Comparison of ENCODE assay signal across 31 cellular contexts in the genomic region with DNA sequence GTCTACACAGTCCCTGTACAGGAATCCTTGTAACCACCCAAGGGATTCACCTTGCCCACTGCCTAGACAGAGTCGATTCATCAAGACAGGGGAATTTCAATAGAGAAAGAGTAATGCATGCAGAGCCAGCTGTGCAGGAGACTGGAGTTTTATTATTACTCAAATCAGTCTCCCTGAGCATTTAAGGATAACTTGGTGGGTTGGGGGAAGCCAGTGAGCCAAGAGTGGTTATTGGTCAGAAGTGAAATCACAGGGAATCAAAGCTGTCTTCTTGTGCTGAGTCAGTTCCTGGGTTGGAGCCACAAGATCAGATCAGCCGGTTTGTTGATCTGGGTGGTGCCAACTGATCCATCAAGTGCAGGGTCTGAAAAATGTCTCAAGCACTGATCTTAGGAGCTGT. TPM values are rescaled to one million over a fixed set of nuclear protein-coding genes. Genes with fewer than 3 reads are reported as not detected.
A peak's percentile ranks its signal among the peaks of the same experiment; 100 is the strongest.
DNase-seq lines count a peak whose midpoint lies in the region; ATAC-seq, FAIRE-seq and TF ChIP-seq lines count a peak whose summit lies in the region.
"Had no signal": no experiment of that assay in that cellular context is flagged by ENCODE, and none has a peak within 500 bp of the region (broad histone marks: within the 10 kb centered on the region; RNA-seq: fewer than 3 reads in every experiment).

No MANE protein-coding gene starts in this region.

- H3K4me1 Mint-ChIP-seq in endodermal cell = peaks cover 10% of the 10 kb centered on the region
- H3K4me1 Mint-ChIP-seq: activated CD4-positive, alpha-beta T cell treated with anti-CD3 and anti-CD28 coated beads, Interleukin-2, amount 10 ng/mL, durations not matched to agents 24 days and 14 days; CD14-positive monocyte; naive thymus-derived CD8-positive, alpha-beta T cell; stimulated activated effector memory CD8-positive, alpha-beta T cell treated with anti-CD3 and anti-CD28 coated beads, Interleukin-12 subunit alpha, Interleukin-12 subunit beta, amount 100 ng/mL, for 72 hours had no signal

- H3K27me3 Mint-ChIP-seq in endodermal cell (ENCODE audit: insufficient read depth) = no peaks in the 10 kb centered on the region
- H3K27me3 Mint-ChIP-seq: activated CD4-positive, alpha-beta T cell treated with anti-CD3 and anti-CD28 coated beads, Interleukin-2, amount 10 ng/mL, durations not matched to agents 24 days and 14 days had no signal

- TF ChIP-seq CTCF in IMR-90 (conservative IDR thresholded peaks at IDR 0.05; ENCODE audit: low read depth, low read length) (no peak), endodermal cell (conservative IDR thresholded peaks at IDR 0.05) (no peak)

- no peak overlapping the region for H3K4me2 ChIP-seq in IMR-90 (ENCODE audit: low read depth, low read length)
- H3K4me2 ChIP-seq: smooth muscle cell had no signal

- H3K23ac ChIP-seq in IMR-90 (ENCODE audit: low read depth, low read length) = no peak overlapping the region

- H2AK9ac ChIP-seq in IMR-90 (replicated peaks; ENCODE audit: low read depth, low read length, poor library complexity) = no peak overlapping the region

- ATAC-seq in GM21529 (IDR thresholded peaks at IDR 0.05; ENCODE audit: unreplicated experiment) (peak; percentile 70), IMR-90 (ENCODE audit: low read depth) (no peak), HG03342 (IDR thresholded peaks at IDR 0.05; ENCODE audit: unreplicated experiment) (no peak)
- ATAC-seq: gastrocnemius medialis; left ventricle myocardium superior; naive thymus-derived CD8-positive, alpha-beta T cell; stimulated activated effector memory CD8-positive, alpha-beta T cell treated with anti-CD3 and anti-CD28 coated beads, Interleukin-12 subunit alpha, Interleukin-12 subunit beta, amount 100 ng/mL, for 72 hours had no signal

- H3K4me3 ChIP-seq in IMR-90 (ENCODE audit: insufficient read depth, low read depth, low read length) (no peak overlapping the region), endodermal cell (ENCODE audit: low read length) (peak overlapping the region; percentile 40)
- H3K4me3 ChIP-seq: adrenal gland, gastrocnemius medialis, smooth muscle cell, vagina had no signal

- H4K91ac ChIP-seq in IMR-90 (ENCODE audit: insufficient read depth, low read depth, low read length) = no peak overlapping the region

- H4K20me1 ChIP-seq in IMR-90 (ENCODE audit: insufficient read depth, low read length) = no peaks in the 10 kb centered on the region

- no peak overlapping the region for H3K27ac ChIP-seq in IMR-90 (ENCODE audit: insufficient read depth, low read length)
- no peak overlapping the region for H3K27ac ChIP-seq in endodermal cell (ENCODE audit: low read depth, low read length)
- H3K27ac ChIP-seq: adrenal gland, gastrocnemius medialis, vagina had no signal

- H3K4me3 Mint-ChIP-seq in endodermal cell = no peak overlapping the region
- H3K4me3 Mint-ChIP-seq: activated CD4-positive, alpha-beta T cell treated with anti-CD3 and anti-CD28 coated beads, Interleukin-2, amount 10 ng/mL, durations not matched to agents 24 days and 14 days; CD14-positive monocyte; naive thymus-derived CD8-positive, alpha-beta T cell; stimulated activated effector memory CD8-positive, alpha-beta T cell treated with anti-CD3 and anti-CD28 coated beads, Interleukin-12 subunit alpha, Interleukin-12 subunit beta, amount 100 ng/mL, for 72 hours; T-helper 1 cell treated with Interleukin-12 subunit alpha and Interleukin-12 subunit beta and Interleukin-4 antibody, amounts not matched to agents 30 μg/mL and 1 μg/mL, for 36 hours had no signal

- no peak overlapping the region for H3K9ac ChIP-seq in IMR-90 (ENCODE audit: low read depth, low read length)
- H3K9ac ChIP-seq in endodermal cell (ENCODE audit: extremely low read depth, low read length, poor library complexity, severe bottlenecking) = no peak overlapping the region

- H3K27ac Mint-ChIP-seq in endodermal cell = no peak overlapping the region
- H3K27ac Mint-ChIP-seq: activated CD4-positive, alpha-beta T cell treated with anti-CD3 and anti-CD28 coated beads, Interleukin-2, amount 10 ng/mL, durations not matched to agents 24 days and 14 days; naive thymus-derived CD8-positive, alpha-beta T cell; stimulated activated effector memory CD8-positive, alpha-beta T cell treated with anti-CD3 and anti-CD28 coated beads, Interleukin-12 subunit alpha, Interleukin-12 subunit beta, amount 100 ng/mL, for 72 hours; T-helper 1 cell treated with Interleukin-12 subunit alpha and Interleukin-12 subunit beta and Interleukin-4 antibody, amounts not matched to agents 30 μg/mL and 1 μg/mL, for 36 hours had no signal

- H3K79me1 ChIP-seq in IMR-90 (ENCODE audit: low read depth in 1 of 2, low read length in 2 of 2) = no peaks in the 10 kb centered on the region

- H3K36me3 Mint-ChIP-seq in endodermal cell (ENCODE audit: low read depth) = peaks cover 40% of the 10 kb centered on the region
- H3K36me3 Mint-ChIP-seq: CD14-positive monocyte; stimulated activated effector memory CD8-positive, alpha-beta T cell treated with anti-CD3 and anti-CD28 coated beads, Interleukin-12 subunit alpha, Interleukin-12 subunit beta, amount 100 ng/mL, for 72 hours had no signal

- no peak overlapping the region for H3K14ac ChIP-seq in IMR-90 (replicated peaks; ENCODE audit: low read depth, low read length)

- H2BK20ac ChIP-seq in IMR-90 (ENCODE audit: low read depth, low read length) = no peak overlapping the region

- H3K4me1 ChIP-seq in IMR-90 (ENCODE audit: control insufficient read depth, insufficient read depth, low read length) (no peaks in the 10 kb centered on the region), endodermal cell (ENCODE audit: control insufficient read depth, insufficient read depth, low read length) (no peaks in the 10 kb centered on the region)
- H3K4me1 ChIP-seq: adrenal gland, gastrocnemius medialis, vagina had no signal

- no peak overlapping the region for H2BK15ac ChIP-seq in IMR-90 (ENCODE audit: low read depth, low read length)

- CTCF ChIA-PET in IMR-90 (lab: Yijun Ruan, JAX) = no interaction called here

- BruUV-seq in IMR-90 (replicated peaks; lab: Mats Ljungman, UMichigan) = no TSS peak

- no CpG with 5 or more reads among the region's 2 CpGs for WGBS in IMR-90 (ENCODE audit: extremely low coverage in 2 of 2, insufficient read length in 1 of 2), 2 experiments
- WGBS in endodermal cell (ENCODE audit: insufficient coverage in 1 of 2, insufficient read length in 1 of 2), 2 experiments = 86 to 87% methylated on average over 2 of the region's 2 CpGs

- peak; percentile 3 for DNase-seq in IMR-90
- no peak for DNase-seq in endodermal cell
- DNase-seq in urothelium cell line (ENCODE audit: low spot score) = no peak
- DNase-seq in stimulated activated CD4-positive, alpha-beta T cell treated with anti-CD3 and anti-CD28 coated beads, Interleukin-4, amount 100 ng/mL, for 4 hours = no peak
- no peak for DNase-seq in SIG-M5 (lab: John Stamatoyannopoulos, UW)
- DNase-seq: activated CD4-positive, alpha-beta T cell treated with anti-CD3 and anti-CD28 coated beads, Interleukin-2, amount 10 ng/mL, durations not matched to agents 24 days and 14 days; activated naive CD4-positive, alpha-beta T cell treated with Interleukin-2 at 50 U/mL for 16 hours; activated T-cell treated with anti-CD3 and anti-CD28 coated beads, Interleukin-2, amount 50 U/mL, for 48 hours; adrenal gland; effector CD4-positive, alpha-beta T cell; gastrocnemius medialis; H7; hypothalamus; KBM-7; left ventricle myocardium superior; midbrain; naive thymus-derived CD8-positive, alpha-beta T cell; NCI-H146; NCI-H2171; NCI-H510A treated with DMSO at 0.1 percent for 48 hours; occipital lobe; retina; stimulated activated CD4-positive, alpha-beta T cell treated with anti-CD3 and anti-CD28 coated beads, Interleukin-2, amount 100 ng/mL, for 24 hours had no signal

- peaks cover 60% of the 10 kb centered on the region for H3K9me3 Mint-ChIP-seq in endodermal cell

- H3K36me3 ChIP-seq in IMR-90 (ENCODE audit: control insufficient read depth, insufficient read depth, low read length) = no peaks in the 10 kb centered on the region
- H3K36me3 ChIP-seq in endodermal cell (ENCODE audit: control insufficient read depth, insufficient read depth, low read length) = peaks cover 5% of the 10 kb centered on the region
- H3K36me3 ChIP-seq: adrenal gland, gastrocnemius medialis, vagina had no signal

- no peak overlapping the region for H3K18ac ChIP-seq in IMR-90 (ENCODE audit: low read depth, low read length)

- dilution Hi-C loops in IMR-90 (cut with HindIII; ENCODE audit: low sequenced_read_pairs, unreplicated experiment) = no loop called here

- no peak overlapping the region for H4K5ac ChIP-seq in IMR-90 (ENCODE audit: low read depth, low read length)

- no peak overlapping the region for H2BK120ac ChIP-seq in IMR-90 (ENCODE audit: low read depth, low read length)

- H3K9me3 ChIP-seq in IMR-90 (ENCODE audit: control insufficient read depth, insufficient read depth, low read length) = no peaks in the 10 kb centered on the region
- peaks cover 50% of the 10 kb centered on the region for H3K9me3 ChIP-seq in endodermal cell (ENCODE audit: control insufficient read depth, low read length)
- H3K9me3 ChIP-seq: adrenal gland, gastrocnemius medialis, vagina had no signal

- H2BK5ac ChIP-seq in IMR-90 (ENCODE audit: low read depth, low read length, poor library complexity, severe bottlenecking) = no peak overlapping the region

- no peak overlapping the region for H3K4ac ChIP-seq in IMR-90 (ENCODE audit: low read depth, low read length)

- peak; percentile 72 for FAIRE-seq in urothelium cell line (lab: Jason Lieb, UNC)
- FAIRE-seq: islet of Langerhans had no signal

- TF ChIP-seq POLR2A in IMR-90 (IDR thresholded peaks at IDR 0.05; ENCODE audit: low read depth, low read length) = no peak

- H3K9me1 ChIP-seq in IMR-90 (ENCODE audit: insufficient read depth, low read length) = no peaks in the 10 kb centered on the region

- H2AFZ ChIP-seq in IMR-90 (replicated peaks; ENCODE audit: low read length, poor library complexity) = no peak overlapping the region

- intact Hi-C loops in IMR-90 (cut with micrococcal nuclease) = no loop called here

- no peak overlapping the region for H4K8ac ChIP-seq in IMR-90 (ENCODE audit: low read depth in 2 of 2, low read length in 2 of 2)

- no peak overlapping the region for H2AK5ac ChIP-seq in IMR-90 (ENCODE audit: low read depth, low read length)

- POLR2A ChIA-PET in IMR-90 (lab: Charles Lee; ENCODE audit: unreplicated experiment) = no interaction called here

- no peak for TF ChIP-seq RAD21 in IMR-90 (IDR thresholded peaks at IDR 0.05; ENCODE audit: low read length)

- peaks cover 3% of the 10 kb centered on the region; the same call in 1 of the 2 replicates for H3K27me3 ChIP-seq in IMR-90 (ENCODE audit: control insufficient read depth, insufficient read depth, low read length)
- H3K27me3 ChIP-seq in endodermal cell (ENCODE audit: control insufficient read depth, insufficient read depth, low read length, poor library complexity, severe bottlenecking) = no peaks in the 10 kb centered on the region
- H3K27me3 ChIP-seq: adrenal gland, gastrocnemius medialis, vagina had no signal

- no peak overlapping the region for H3K56ac ChIP-seq in IMR-90 (ENCODE audit: extremely low read depth, insufficient read depth, low read length)

- in situ Hi-C loops in IMR-90 (cut with MboI; ENCODE audit: low sequenced_read_pairs) = no loop called here

RNA-seq across cellular contexts. Expression of gene FAM98A, which starts 17.8 kb away (rescaled TPM):
- 101 and 131 TPM in 2 replicates for total RNA-seq in IMR-90 (2012; rRNA removed)
- 113 and 236 TPM in 2 replicates for polyA plus RNA-seq in IMR-90 (2012; rRNA removed)
- polyA plus RNA-seq in IMR-90 (2012; cell fraction: cytosol; rRNA removed) = 27.5 and 118 TPM in 2 replicates
- polyA plus RNA-seq in IMR-90 (2012; cell fraction: nucleus; rRNA removed; ENCODE audit: low replicate concordance) = 15.9 and 60.5 TPM in 2 replicates
- 10 to 100 TPM; 38.8 to 46.7 TPM for total RNA-seq in endodermal cell
- 33.4 TPM for polyA plus RNA-seq in endodermal cell (2013, experiment 1 of 2)
- 23.2 TPM for polyA plus RNA-seq in endodermal cell (2013, experiment 2 of 2)
